Comparison of ENCODE assay signal across 22 cellular contexts in genomic region chr11:36432747-36433146, GRCh38.
"Had no signal": no experiment of that assay in that cellular context is flagged by ENCODE, and none has a peak within 500 bp of the region (broad histone marks: within the 10 kb centered on the region; RNA-seq: fewer than 3 reads in every experiment).

No MANE protein-coding gene starts in this region.

- H3K4me1 ChIP-seq: sigmoid colon had no signal

- H3K36me3 ChIP-seq: left lung, sigmoid colon, upper lobe of left lung had no signal

- H3K27me3 ChIP-seq: brain microvascular endothelial cell, left lung, sigmoid colon, testis, upper lobe of left lung had no signal

- H3K4me3 ChIP-seq: left lung, sigmoid colon, testis, upper lobe of left lung had no signal

- DNase-seq: activated CD4-positive, alpha-beta T cell treated with anti-CD3 and anti-CD28 coated beads for 1 hour; activated CD4-positive, alpha-beta T cell treated with anti-CD3 and anti-CD28 coated beads, Interleukin-2, amount 50 U/mL, for 1 hour; activated CD8-positive, alpha-beta T cell treated with anti-CD3 and anti-CD28 coated beads, Interleukin-2, amount 10 ng/mL, durations not matched to agents 7 days and 5 days; activated T-cell treated with anti-CD3 and anti-CD28 coated beads, Interleukin-2, amount 50 U/mL, for 1 hour; aorta; brain microvascular endothelial cell; caudate nucleus; effector CD4-positive, alpha-beta T cell; glutamatergic neuron; hypothalamus; islet precursor cell; left lung; mammary epithelial cell; nucleus accumbens; sigmoid colon; stimulated activated CD4-positive, alpha-beta T cell treated with anti-CD3 and anti-CD28 coated beads, Interleukin-2, amount 100 ng/mL, for 48 hours; stimulated activated CD8-positive, alpha-beta memory T cell treated with anti-CD3 and anti-CD28 coated beads, Interleukin-4, amount 100 ng/mL, for 48 hours; stimulated activated naive CD4-positive, alpha-beta T cell; T-helper 1 cell; testis had no signal

- H3K9me3 ChIP-seq: left lung, sigmoid colon, testis, upper lobe of left lung had no signal

- ATAC-seq: activated CD8-positive, alpha-beta T cell treated with anti-CD3 and anti-CD28 coated beads, Interleukin-2, amount 10 ng/mL, durations not matched to agents 7 days and 5 days; esophagus mucosa had no signal

- H3K27ac ChIP-seq: left lung, sigmoid colon, testis had no signal
